9 cellular contexts compared by ENCODE assay signal in the genomic region with DNA sequence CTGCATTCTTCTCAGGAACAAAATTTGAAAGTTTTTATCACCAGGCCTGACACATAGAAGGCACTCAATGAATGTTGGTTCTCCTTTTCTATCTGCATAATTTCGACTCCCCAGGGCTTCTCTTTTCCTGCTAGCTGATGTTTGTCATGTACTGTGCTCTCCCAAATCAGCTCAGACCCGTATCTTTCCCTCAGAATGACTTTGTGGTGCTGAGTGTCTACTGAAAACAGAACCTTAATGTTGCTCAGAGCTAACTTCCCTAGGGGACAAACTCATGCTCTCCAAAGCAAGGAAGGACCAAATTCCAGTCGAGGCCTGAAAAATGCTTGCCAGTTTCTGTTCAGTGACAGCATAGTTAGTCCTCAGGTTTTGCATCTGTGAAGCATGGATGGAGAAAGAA. TPM values are rescaled to one million over a fixed set of nuclear protein-coding genes. Genes with fewer than 3 reads are reported as not detected.
DNase-seq lines count a peak whose midpoint lies in the region; ATAC-seq, FAIRE-seq and TF ChIP-seq lines count a peak whose summit lies in the region.
"Had no signal": no experiment of that assay in that cellular context is flagged by ENCODE, and none has a peak within 500 bp of the region (broad histone marks: within the 10 kb centered on the region; RNA-seq: fewer than 3 reads in every experiment).

No MANE protein-coding gene starts in this region.

- no peaks in the 10 kb centered on the region for H3K27me3 ChIP-seq in sigmoid colon

- H3K36me3 ChIP-seq in sigmoid colon: no peaks in the 10 kb centered on the region

- TF ChIP-seq EP300 in sigmoid colon (IDR thresholded peaks at IDR 0.05): no peak

- TF ChIP-seq POLR2A in erythroblast (IDR thresholded peaks at IDR 0.05; ENCODE audit: low read length): peak; percentile 36
- TF ChIP-seq POLR2A in sigmoid colon (IDR thresholded peaks at IDR 0.05): no peak
- TF ChIP-seq POLR2A in H54 (IDR thresholded peaks at IDR 0.05; ENCODE audit: low read depth, low read length): no peak

- FAIRE-seq in H54 (lab: Jason Lieb, UNC): no peak

- H3K4me3 ChIP-seq in GM12875 (ENCODE audit: low read depth, low read length) (peak overlapping the region; percentile 89), sigmoid colon (peak overlapping the region in 1 of 4 donors; percentile 42)

- ATAC-seq in GM18870 (IDR thresholded peaks at IDR 0.05; ENCODE audit: unreplicated experiment): no peak

- no peaks in the 10 kb centered on the region for H3K9me3 ChIP-seq in sigmoid colon

- peak overlapping the region; percentile 40 to 77 (median 60) for H3K27ac ChIP-seq in sigmoid colon

- in situ Hi-C loops in GM13976 (cut with MboI; ENCODE audit: low sequenced_read_pairs, unreplicated experiment): loop anchor here (25.0 kb wide), 1 partner anchor 572 kb away; no protein-coding TSS in a partner anchor

- TF ChIP-seq CTCF in GM12875 (IDR thresholded peaks at IDR 0.05; ENCODE audit: borderline replicate concordance, insufficient read depth, low read depth, low read length) (no peak), sigmoid colon (IDR thresholded peaks at IDR 0.05) (no peak), GM13976 (IDR thresholded peaks at IDR 0.05; ENCODE audit: borderline replicate concordance, control extremely low read depth, extremely low read depth, insufficient read depth, missing control alignments) (no peak)

- 40 to 71% methylated on average over 3 of the region's 3 CpGs for WGBS in sigmoid colon, 2 donors

- peaks cover 0 to 13% (median 8%) of the 10 kb centered on the region in 4 donors for H3K4me1 ChIP-seq in sigmoid colon

- intact Hi-C loops in sigmoid colon (cut with DNase I): no loop called here

- peak; percentile 53 for DNase-seq in OCI-M1 (lab: John Stamatoyannopoulos, UW)
- peak; percentile 31 to 43 for DNase-seq in erythroblast (lab: John Stamatoyannopoulos, UW)
- no peak for DNase-seq in sigmoid colon
- DNase-seq in GM13976 (ENCODE audit: low spot score): no peak
- DNase-seq in H54 (ENCODE audit: insufficient read length, low spot score): no peak
- DNase-seq in DMS 273 (lab: John Stamatoyannopoulos, UW; ENCODE audit: unreplicated experiment): no peak

RNA-seq across cellular contexts. Expression of a gene that starts 1.9 kb away (rescaled TPM):
- total RNA-seq in sigmoid colon: 10 to 100 TPM; 21.0 to 71.4 (median 48.8) TPM
- 100 to 1,000 TPM in 1 of 3 donors, 10 to 100 TPM in 2; 89.5 to 304 (median 93.4) TPM for polyA plus RNA-seq in sigmoid colon

RNA-seq across cellular contexts. Expression of a gene that starts 13.4 kb away (rescaled TPM):
- total RNA-seq in sigmoid colon: not detected
- polyA plus RNA-seq in sigmoid colon: not detected
- total RNA-seq: lung microvascular endothelial cell had no signal

RNA-seq across cellular contexts. Expression of a gene that starts 21.1 kb away (rescaled TPM):
- not detected for total RNA-seq in sigmoid colon
- polyA plus RNA-seq in sigmoid colon: 1 to 10 TPM in 1 of 3 donors, under 1 TPM in 2; 0.23 to 2.3 (median 0.60) TPM
- total RNA-seq: lung microvascular endothelial cell had no signal

Comparison
In these comparisons a context has a peak if more than half of its experiments do, and no peak if none do; other contexts are left out.
1. DNase-seq: peak in OCI-M1 (single experiment) and erythroblast (2 of 2); none in sigmoid colon (single experiment), GM13976 (single experiment), H54 (single experiment) and DMS 273 (single experiment).